ENCODE assay signal across 8 cellular contexts in genomic region chr20:35226126-35226774, GRCh38. TPM values are rescaled to one million over a fixed set of nuclear protein-coding genes. Genes with fewer than 3 reads are reported as not detected.
DNase-seq lines count a peak whose midpoint lies in the region; ATAC-seq and TF ChIP-seq lines count a peak whose summit lies in the region.

TSS of gene MMP24 (plus strand) at chr20:35226690. CDS start at chr20:35226739, 49 bp downstream.

- no peak for TF ChIP-seq POLR2A in sigmoid colon (IDR thresholded peaks at IDR 0.05)

- ATAC-seq in RWPE2 (ENCODE audit: low read depth) (no peak), HG03045 (IDR thresholded peaks at IDR 0.05; ENCODE audit: unreplicated experiment) (no peak), mucosa of descending colon (no peak)

- H3K27ac ChIP-seq in RWPE2 (ENCODE audit: poor library complexity, severe bottlenecking) = no peak within 1 kb of the TSS
- H3K27ac ChIP-seq in sigmoid colon = no peak within 1 kb of the TSS

- intact Hi-C loops in sigmoid colon (cut with DNase I) (no loop called here), mucosa of descending colon (cut with DNase I, micrococcal nuclease) (no loop called here)

- H3K4me1 ChIP-seq in RWPE2 (ENCODE audit: insufficient read depth, poor library complexity, severe bottlenecking) = no peaks in the 10 kb centered on the region
- H3K4me1 ChIP-seq in sigmoid colon = peaks cover 0 to 13% (median 10%) of the 10 kb centered on the region in 4 donors
- no peaks in the 10 kb centered on the region for H3K4me1 ChIP-seq in mucosa of descending colon (ENCODE audit: low read depth)

- 1 to 5% methylated on average over 53 of the region's 53 CpGs for WGBS in sigmoid colon, 2 donors

- H3K9me3 ChIP-seq in RWPE2 (ENCODE audit: severe bottlenecking) = no peaks in the 10 kb centered on the region
- H3K9me3 ChIP-seq in sigmoid colon = no peaks in the 10 kb centered on the region
- H3K9me3 ChIP-seq in mucosa of descending colon = no peaks in the 10 kb centered on the region

- TF ChIP-seq CTCF in RWPE2 (IDR thresholded peaks at IDR 0.05; ENCODE audit: poor library complexity, severe bottlenecking) = no peak
- no peak for TF ChIP-seq CTCF in fibroblast of pulmonary artery (IDR thresholded peaks at IDR 0.05; ENCODE audit: low read length, missing control alignments)
- no peak for TF ChIP-seq CTCF in sigmoid colon (IDR thresholded peaks at IDR 0.05)
- no peak for TF ChIP-seq CTCF in mucosa of descending colon (IDR thresholded peaks at IDR 0.05)

- H3K27me3 ChIP-seq in RWPE2 (ENCODE audit: insufficient read depth, poor library complexity, severe bottlenecking) = peaks cover 31% of the 10 kb centered on the region
- H3K27me3 ChIP-seq in sigmoid colon = no peaks in the 10 kb centered on the region

- H3K4me3 ChIP-seq in RWPE2 (ENCODE audit: severe bottlenecking) (peak within 1 kb of the TSS; percentile 22), fibroblast of pulmonary artery (replicated peaks; ENCODE audit: low read depth, low read length) (peak within 1 kb of the TSS; percentile 12), sigmoid colon (peak within 1 kb of the TSS in 3 of 4 donors; percentile 26 to 38 (median 30)), mucosa of descending colon (no peak within 1 kb of the TSS)

- TF ChIP-seq EP300 in sigmoid colon (IDR thresholded peaks at IDR 0.05) = no peak

- DNase-seq in NCI-H1417 (lab: John Stamatoyannopoulos, UW) = peak in 2 of 3 experiments; percentile 50 to 68
- DNase-seq in NCI-H1417 treated with DMSO at 0.1 percent for 48 hours (lab: John Stamatoyannopoulos, UW) = no peak
- DNase-seq in RWPE2 (ENCODE audit: low spot score) = no peak
- no peak for DNase-seq in fibroblast of pulmonary artery (ENCODE audit: low read depth)
- no peak for DNase-seq in sigmoid colon
- DNase-seq in T1000 (lab: John Stamatoyannopoulos, UW) = no peak
- DNase-seq in mucosa of descending colon = no peak

- H3K36me3 ChIP-seq in RWPE2 (ENCODE audit: low read depth) (no peaks in the 10 kb centered on the region), sigmoid colon (no peaks in the 10 kb centered on the region), mucosa of descending colon (ENCODE audit: low read depth) (no peaks in the 10 kb centered on the region)

RNA-seq across cellular contexts. Expression of gene MMP24, which starts in this region (rescaled TPM):
- total RNA-seq in sigmoid colon = 1 to 10 TPM in 3 of 4 donors, under 1 TPM in 1; 0.16 to 1.4 (median 1.1) TPM
- polyA plus RNA-seq in sigmoid colon = under 1 TPM; under 0.01 to 0.46 (median 0.39) TPM
- under 1 TPM; 0.24 to 0.70 (median 0.58) TPM for total RNA-seq in mucosa of descending colon

Comparison
In these comparisons a context has a peak if more than half of its experiments do, and no peak if none do; other contexts are left out.
1. DNase-seq: peak in NCI-H1417 (2 of 3); none in NCI-H1417 treated with DMSO at 0.1 percent for 48 hours (single experiment), RWPE2 (single experiment), fibroblast of pulmonary artery (single experiment), sigmoid colon (single experiment), T1000 (single experiment) and mucosa of descending colon (0 of 3).